21 cellular contexts compared by ENCODE assay signal in the genomic region with DNA sequence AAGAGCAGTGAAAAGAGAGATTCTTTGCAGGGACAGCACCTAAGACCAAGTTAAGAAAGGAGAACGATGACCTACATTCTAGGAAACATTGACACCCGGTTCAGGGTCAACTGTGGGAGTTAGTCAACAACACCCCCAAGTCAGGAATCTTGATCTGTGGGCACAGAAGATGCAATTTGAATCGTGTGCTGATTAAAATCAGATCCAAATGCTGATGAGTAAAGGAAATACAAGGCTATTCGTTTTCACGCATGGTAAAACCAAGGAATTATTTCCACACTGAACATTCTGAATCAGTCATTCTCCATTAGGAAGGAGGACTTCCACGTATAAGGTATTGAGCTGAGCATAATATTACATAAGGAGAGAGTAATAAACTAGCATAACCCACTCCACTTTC.
DNase-seq lines count a peak whose midpoint lies in the region; ATAC-seq, FAIRE-seq and TF ChIP-seq lines count a peak whose summit lies in the region.
"Had no signal": no experiment of that assay in that cellular context is flagged by ENCODE, and none has a peak within 500 bp of the region (broad histone marks: within the 10 kb centered on the region; RNA-seq: fewer than 3 reads in every experiment).

No MANE protein-coding gene starts in this region.

- H3K9me3 ChIP-seq in left ventricle myocardium inferior (replicated peaks): no peaks in the 10 kb centered on the region
- peaks cover 0 to 5% of the 10 kb centered on the region in 2 experiments; a peak in 1 of 4 replicates for H3K9me3 ChIP-seq in H1 (ENCODE audit: insufficient read depth in 2 of 2, low read depth in 1 of 2, low read length in 1 of 2)
- no peaks in the 10 kb centered on the region for H3K9me3 ChIP-seq in uterus
- H3K9me3 ChIP-seq in CD4-positive, alpha-beta T cell (ENCODE audit: control insufficient read depth, low read length): no peaks in the 10 kb centered on the region
- H3K9me3 ChIP-seq: A549, SJCRH30 had no signal

- TF ChIP-seq POLR2A in H1 (IDR thresholded peaks at IDR 0.05; ENCODE audit: control extremely low read depth in 1 of 2, low read depth in 2 of 2, low read length in 2 of 2) (no peak), uterus (IDR thresholded peaks at IDR 0.05) (no peak)

- no peak overlapping the region for H2BK15ac ChIP-seq in H1 (ENCODE audit: low read length)

- H3K36me3 Mint-ChIP-seq in nephron (ENCODE audit: low read depth): no peaks in the 10 kb centered on the region
- no peaks in the 10 kb centered on the region for H3K36me3 Mint-ChIP-seq in CD4-positive, alpha-beta T cell (ENCODE audit: low read depth)
- H3K36me3 Mint-ChIP-seq: CD14-positive monocyte had no signal

- H3K4me3 ChIP-seq in left ventricle myocardium inferior (no peak overlapping the region), H1 (ENCODE audit: extremely low read depth in 1 of 4, insufficient read depth in 2 of 4, low read depth in 3 of 4, low read length in 4 of 4) (no peak overlapping the region), uterus (no peak overlapping the region)
- H3K4me3 ChIP-seq: A549, SJCRH30 had no signal

- H3K27me3 ChIP-seq in left ventricle myocardium inferior (ENCODE audit: low read depth) (no peaks in the 10 kb centered on the region), H1 (replicated peaks in 1 of 4; ENCODE audit: control insufficient read depth in 3 of 4, extremely low read depth in 1 of 4, insufficient read depth in 3 of 4, low read length in 3 of 4) (no peaks in the 10 kb centered on the region; a peak in 1 of 7 replicates), uterus (no peaks in the 10 kb centered on the region)
- H3K27me3 ChIP-seq in CD4-positive, alpha-beta T cell (ENCODE audit: control insufficient read depth, insufficient read depth, low read length): no peaks in the 10 kb centered on the region

- H2BK20ac ChIP-seq in H1 (ENCODE audit: low read length): no peak overlapping the region

- H2AK5ac ChIP-seq in H1 (ENCODE audit: low read depth, low read length): peak overlapping the region; percentile 31; the same call in 1 of the 2 replicates

- no peaks in the 10 kb centered on the region for H3K79me1 ChIP-seq in H1 (ENCODE audit: low read depth, low read length)

- peaks cover 4% of the 10 kb centered on the region for H3K27me3 Mint-ChIP-seq in nephron (ENCODE audit: low read depth)
- H3K27me3 Mint-ChIP-seq in CD4-positive, alpha-beta T cell: peaks cover 31% of the 10 kb centered on the region

- H4K5ac ChIP-seq in H1 (ENCODE audit: insufficient read length, low read depth, low read length): no peak overlapping the region

- H3K79me2 ChIP-seq in H1 (ENCODE audit: control insufficient read depth in 1 of 2, insufficient read depth in 2 of 2, low read length in 2 of 2): no peaks in the 10 kb centered on the region; a peak in 1 of 4 replicates

- H2BK12ac ChIP-seq in H1 (ENCODE audit: low read depth, low read length): no peak overlapping the region

- H2BK5ac ChIP-seq in H1 (ENCODE audit: low read depth, low read length): peak overlapping the region; percentile 22; the same call in 1 of the 2 replicates

- no peak for DNase-seq in left ventricle myocardium inferior
- DNase-seq in cardiac septum (ENCODE audit: low spot score): no peak
- DNase-seq in H1 (ENCODE audit: low read depth in 1 of 2, low spot score in 2 of 2): no peak
- DNase-seq in uterus: no peak
- DNase-seq in CD4-positive, alpha-beta T cell: no peak
- DNase-seq in left lobe of liver (ENCODE audit: low spot score): no peak
- no peak for DNase-seq in NOMO-1 (lab: John Stamatoyannopoulos, UW; ENCODE audit: unreplicated experiment in 2 of 2)
- DNase-seq: AML-193, COR-L47, DMS153, H7, NCI-H187, NCI-H345, NCI-H69, OCI-M1, SJCRH30 had no signal

- H3K23me2 ChIP-seq in H1 (ENCODE audit: low read depth, low read length): peaks cover 19% of the 10 kb centered on the region

- no peak overlapping the region for H2BK120ac ChIP-seq in H1 (replicated peaks; ENCODE audit: low read depth, low read length)

- H4K20me1 ChIP-seq in H1 (replicated peaks in 1 of 2; ENCODE audit: control insufficient read depth in 1 of 2, insufficient read depth in 2 of 2, low read length in 2 of 2): peaks cover 0 to 7% of the 10 kb centered on the region in 2 experiments

- no peak overlapping the region for H2AFZ ChIP-seq in H1 (ENCODE audit: low read length)

- H3K4me1 Mint-ChIP-seq in nephron: peaks cover 35% of the 10 kb centered on the region
- no peaks in the 10 kb centered on the region for H3K4me1 Mint-ChIP-seq in CD4-positive, alpha-beta T cell (ENCODE audit: low read depth)
- H3K4me1 Mint-ChIP-seq: CD14-positive monocyte had no signal

- no peak for TF ChIP-seq CTCF in left ventricle myocardium inferior (IDR thresholded peaks at IDR 0.05; ENCODE audit: borderline replicate concordance)
- no peak for TF ChIP-seq CTCF in H1 (IDR thresholded peaks at IDR 0.05; ENCODE audit: control extremely low read depth in 1 of 3, insufficient read depth in 1 of 3, low read depth in 1 of 3, low read length in 3 of 3)
- no peak for TF ChIP-seq CTCF in nephron (IDR thresholded peaks at IDR 0.05; ENCODE audit: unreplicated experiment in 3 of 3)
- TF ChIP-seq CTCF in uterus (IDR thresholded peaks at IDR 0.05): no peak
- no peak for TF ChIP-seq CTCF in CD4-positive, alpha-beta T cell (IDR thresholded peaks at IDR 0.05)

- H3K36me3 ChIP-seq in left ventricle myocardium inferior: no peaks in the 10 kb centered on the region
- peaks cover 0 to 3% (median 0%) of the 10 kb centered on the region in 4 experiments; a peak in 1 of 8 replicates for H3K36me3 ChIP-seq in H1 (ENCODE audit: control insufficient read depth in 2 of 4, insufficient read depth in 4 of 4, low read length in 3 of 4)
- no peaks in the 10 kb centered on the region for H3K36me3 ChIP-seq in uterus
- H3K36me3 ChIP-seq: SJCRH30 had no signal

- no peak for TF ChIP-seq EP300 in H1 (IDR thresholded peaks at IDR 0.05; ENCODE audit: borderline replicate concordance in 1 of 2, low read depth in 2 of 2, low read length in 2 of 2)

- no peak for TF ChIP-seq RAD21 in H1 (IDR thresholded peaks at IDR 0.05 in 1 of 2, conservative IDR thresholded peaks at IDR 0.05 in 1 of 2; ENCODE audit: low read depth in 2 of 2, low read length in 2 of 2)

- H3K14ac ChIP-seq in H1 (ENCODE audit: insufficient read length): no peak overlapping the region

- no peak overlapping the region for H3K23ac ChIP-seq in H1 (ENCODE audit: insufficient read length)

- H4K8ac ChIP-seq in H1 (ENCODE audit: extremely low read depth, insufficient read depth, low read length): no peak overlapping the region

- intact Hi-C loops in left ventricle myocardium inferior (cut with micrococcal nuclease): no loop called here
- intact Hi-C loops in cardiac septum (cut with DNase I): loop anchor here (5.0 kb wide), 1 partner anchor 197 kb away; no protein-coding TSS in a partner anchor
- intact Hi-C loops in uterus (cut with DNase I; ENCODE audit: low total_unique reads): no loop called here
- intact Hi-C loops in CD4-positive, alpha-beta T cell (cut with DNase I, micrococcal nuclease): no loop called here

- peak overlapping the region in 2 of 3 experiments; percentile 52 to 64 for H3K27ac Mint-ChIP-seq in nephron
- H3K27ac Mint-ChIP-seq in CD4-positive, alpha-beta T cell: no peak overlapping the region
- H3K27ac Mint-ChIP-seq: CD14-positive monocyte had no signal

- H4K91ac ChIP-seq in H1 (replicated peaks; ENCODE audit: insufficient read length, low read length): no peak overlapping the region

- POLR2A ChIA-PET in H1 (lab: Charles Lee; ENCODE audit: partially characterized antibody): no interaction called here
- POLR2A ChIA-PET in CD4-positive, alpha-beta T cell (lab: Charles Lee): no interaction called here

- H3K9me3 Mint-ChIP-seq in nephron: no peaks in the 10 kb centered on the region
- no peaks in the 10 kb centered on the region for H3K9me3 Mint-ChIP-seq in CD4-positive, alpha-beta T cell
- H3K9me3 Mint-ChIP-seq: CD14-positive monocyte had no signal

- peak overlapping the region; percentile 78 for H3K27ac ChIP-seq in left ventricle myocardium inferior (replicated peaks)
- H3K27ac ChIP-seq in H1 (ENCODE audit: low read depth, low read length): no peak overlapping the region
- peak overlapping the region; percentile 57 to 70 for H3K27ac ChIP-seq in uterus
- no peak overlapping the region for H3K27ac ChIP-seq in CD4-positive, alpha-beta T cell (ENCODE audit: low read depth, low read length)
- H3K27ac ChIP-seq: A549, RWPE1, SJCRH30 had no signal

- CTCF ChIA-PET in H1 (lab: Charles Lee; ENCODE audit: partially characterized antibody): interaction anchor here (0.6 to 1.6 kb wide), 3 partner anchors 8 to 137 kb away, joined by 3 to 7 read pairs (median 4); no protein-coding TSS in a partner anchor
- CTCF ChIA-PET in CD4-positive, alpha-beta T cell (lab: Charles Lee): no interaction called here

- 86% methylated on average over 6 of the region's 6 CpGs; no CpG with 5 or more reads in 1 of the 2 experiments for WGBS in H1 (ENCODE audit: extremely low coverage in 1 of 2, insufficient coverage in 1 of 2, insufficient read length in 1 of 2, insufficient replicate concordance in 2 of 2, low coverage in 1 of 2, low lambda C conversion rate in 2 of 2, missing lambda C conversion rate in 1 of 2), 2 experiments

- H3K18ac ChIP-seq in H1 (ENCODE audit: extremely low read depth, low read length): no peak overlapping the region

- H3K4me2 ChIP-seq in H1 (ENCODE audit: insufficient read depth in 1 of 2, low read depth in 2 of 2, low read length in 2 of 2): no peak overlapping the region
- H3K4me2 ChIP-seq: A549 had no signal

- H3K9ac ChIP-seq in H1 (replicated peaks in 1 of 4; ENCODE audit: extremely low read depth in 1 of 4, low read depth in 3 of 4, low read length in 3 of 4): no peak overlapping the region

- no peak for ATAC-seq in CD4-positive, alpha-beta T cell (ENCODE audit: poor library complexity)
- no peak for ATAC-seq in left lobe of liver
- ATAC-seq: A549 had no signal

- no peak overlapping the region for H3K4me3 Mint-ChIP-seq in nephron
- H3K4me3 Mint-ChIP-seq in CD4-positive, alpha-beta T cell: no peak overlapping the region
- H3K4me3 Mint-ChIP-seq: CD14-positive monocyte had no signal

- H3K4me1 ChIP-seq in left ventricle myocardium inferior (peaks cover 56% of the 10 kb centered on the region), H1 (replicated peaks in 1 of 4; ENCODE audit: control insufficient read depth in 3 of 4, insufficient read depth in 4 of 4, low read length in 3 of 4) (peaks cover 3 to 24% (median 16%) of the 10 kb centered on the region in 4 experiments), uterus (peaks cover 0 to 3% of the 10 kb centered on the region in 2 donors)
- H3K4me1 ChIP-seq: SJCRH30 had no signal

- H3K56ac ChIP-seq in H1 (replicated peaks; ENCODE audit: insufficient read length, low read depth, low read length): no peak overlapping the region

- H3K4ac ChIP-seq in H1 (replicated peaks; ENCODE audit: insufficient read length, low read depth, low read length): no peak overlapping the region

- FAIRE-seq in H1 (lab: Jason Lieb, UNC): no peak
- FAIRE-seq: A549, GM12892 had no signal

TF ChIP-seq in H1, 55 proteins besides CTCF, POLR2A, EP300 and RAD21 (continues in another document):
- no peak for TF ChIP-seq CREB1 (IDR thresholded peaks at IDR 0.05)

Comparison
In these comparisons a context has a peak if more than half of its experiments do, and no peak if none do; other contexts are left out.
1. H3K27ac ChIP-seq: peak in left ventricle myocardium inferior (single experiment) and uterus (2 of 2); none in H1 (single experiment) and CD4-positive, alpha-beta T cell (single experiment).